Comparison of ENCODE assay signal across 1 cellular context in the genomic region with DNA sequence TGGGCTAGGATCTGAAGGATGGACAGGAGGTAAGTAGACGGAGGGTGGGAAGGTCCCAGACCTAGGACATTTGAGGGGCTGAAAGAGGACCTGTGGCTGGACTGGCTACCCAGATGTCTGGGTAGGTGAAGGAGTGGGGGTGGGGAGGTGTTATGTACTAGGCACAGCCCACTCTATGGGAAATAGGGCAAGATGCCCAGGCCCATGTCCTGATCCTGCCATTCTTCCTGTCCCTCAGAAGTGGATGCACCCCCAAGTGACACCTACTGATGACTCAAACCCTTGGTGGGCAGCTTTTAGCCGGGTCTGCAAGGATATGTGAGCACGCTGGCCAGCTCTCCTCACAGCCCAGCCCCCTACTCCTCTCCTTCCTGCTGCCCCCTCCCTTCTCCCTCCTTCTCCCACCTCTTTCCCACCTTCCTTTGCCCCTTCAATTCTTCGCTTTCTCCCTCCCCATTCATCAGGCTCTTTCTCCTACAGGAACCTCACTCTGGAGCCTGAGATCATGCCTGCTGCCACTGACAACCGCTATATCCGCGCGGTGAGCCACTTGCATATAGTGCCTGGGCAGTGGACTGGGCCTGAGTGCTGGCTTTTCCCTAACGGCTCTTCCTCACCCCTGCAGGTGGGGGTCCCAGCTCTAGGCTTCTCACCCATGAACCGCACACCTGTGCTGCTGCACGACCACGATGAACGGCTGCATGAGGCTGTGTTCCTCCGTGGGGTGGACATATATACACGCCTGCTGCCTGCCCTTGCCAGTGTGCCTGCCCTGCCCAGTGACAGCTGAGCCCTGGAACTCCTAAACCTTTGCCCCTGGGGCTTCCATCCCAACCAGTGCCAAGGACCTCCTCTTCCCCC.
TF ChIP-seq lines count a peak whose summit lies in the region.

No MANE protein-coding gene starts in this region.

TF ChIP-seq in GM23338, 12 proteins besides CTCF, POLR2A, EP300 and RAD21 (continued from another document):
- TF ChIP-seq EZH2 (IDR thresholded peaks at IDR 0.05; ENCODE audit: low read depth, unreplicated experiment) (no peak), CREB1 (CRISPR knock-in tag; IDR thresholded peaks at IDR 0.05; ENCODE audit: low read depth) (no peak), NANOG (IDR thresholded peaks at IDR 0.05; ENCODE audit: borderline replicate concordance) (no peak), JUNB (IDR thresholded peaks at IDR 0.05; ENCODE audit: unreplicated experiment) (no peak), EZH2phosphoT487 (IDR thresholded peaks at IDR 0.05; ENCODE audit: unreplicated experiment) (no peak)
- TF ChIP-seq, protein P1, sequence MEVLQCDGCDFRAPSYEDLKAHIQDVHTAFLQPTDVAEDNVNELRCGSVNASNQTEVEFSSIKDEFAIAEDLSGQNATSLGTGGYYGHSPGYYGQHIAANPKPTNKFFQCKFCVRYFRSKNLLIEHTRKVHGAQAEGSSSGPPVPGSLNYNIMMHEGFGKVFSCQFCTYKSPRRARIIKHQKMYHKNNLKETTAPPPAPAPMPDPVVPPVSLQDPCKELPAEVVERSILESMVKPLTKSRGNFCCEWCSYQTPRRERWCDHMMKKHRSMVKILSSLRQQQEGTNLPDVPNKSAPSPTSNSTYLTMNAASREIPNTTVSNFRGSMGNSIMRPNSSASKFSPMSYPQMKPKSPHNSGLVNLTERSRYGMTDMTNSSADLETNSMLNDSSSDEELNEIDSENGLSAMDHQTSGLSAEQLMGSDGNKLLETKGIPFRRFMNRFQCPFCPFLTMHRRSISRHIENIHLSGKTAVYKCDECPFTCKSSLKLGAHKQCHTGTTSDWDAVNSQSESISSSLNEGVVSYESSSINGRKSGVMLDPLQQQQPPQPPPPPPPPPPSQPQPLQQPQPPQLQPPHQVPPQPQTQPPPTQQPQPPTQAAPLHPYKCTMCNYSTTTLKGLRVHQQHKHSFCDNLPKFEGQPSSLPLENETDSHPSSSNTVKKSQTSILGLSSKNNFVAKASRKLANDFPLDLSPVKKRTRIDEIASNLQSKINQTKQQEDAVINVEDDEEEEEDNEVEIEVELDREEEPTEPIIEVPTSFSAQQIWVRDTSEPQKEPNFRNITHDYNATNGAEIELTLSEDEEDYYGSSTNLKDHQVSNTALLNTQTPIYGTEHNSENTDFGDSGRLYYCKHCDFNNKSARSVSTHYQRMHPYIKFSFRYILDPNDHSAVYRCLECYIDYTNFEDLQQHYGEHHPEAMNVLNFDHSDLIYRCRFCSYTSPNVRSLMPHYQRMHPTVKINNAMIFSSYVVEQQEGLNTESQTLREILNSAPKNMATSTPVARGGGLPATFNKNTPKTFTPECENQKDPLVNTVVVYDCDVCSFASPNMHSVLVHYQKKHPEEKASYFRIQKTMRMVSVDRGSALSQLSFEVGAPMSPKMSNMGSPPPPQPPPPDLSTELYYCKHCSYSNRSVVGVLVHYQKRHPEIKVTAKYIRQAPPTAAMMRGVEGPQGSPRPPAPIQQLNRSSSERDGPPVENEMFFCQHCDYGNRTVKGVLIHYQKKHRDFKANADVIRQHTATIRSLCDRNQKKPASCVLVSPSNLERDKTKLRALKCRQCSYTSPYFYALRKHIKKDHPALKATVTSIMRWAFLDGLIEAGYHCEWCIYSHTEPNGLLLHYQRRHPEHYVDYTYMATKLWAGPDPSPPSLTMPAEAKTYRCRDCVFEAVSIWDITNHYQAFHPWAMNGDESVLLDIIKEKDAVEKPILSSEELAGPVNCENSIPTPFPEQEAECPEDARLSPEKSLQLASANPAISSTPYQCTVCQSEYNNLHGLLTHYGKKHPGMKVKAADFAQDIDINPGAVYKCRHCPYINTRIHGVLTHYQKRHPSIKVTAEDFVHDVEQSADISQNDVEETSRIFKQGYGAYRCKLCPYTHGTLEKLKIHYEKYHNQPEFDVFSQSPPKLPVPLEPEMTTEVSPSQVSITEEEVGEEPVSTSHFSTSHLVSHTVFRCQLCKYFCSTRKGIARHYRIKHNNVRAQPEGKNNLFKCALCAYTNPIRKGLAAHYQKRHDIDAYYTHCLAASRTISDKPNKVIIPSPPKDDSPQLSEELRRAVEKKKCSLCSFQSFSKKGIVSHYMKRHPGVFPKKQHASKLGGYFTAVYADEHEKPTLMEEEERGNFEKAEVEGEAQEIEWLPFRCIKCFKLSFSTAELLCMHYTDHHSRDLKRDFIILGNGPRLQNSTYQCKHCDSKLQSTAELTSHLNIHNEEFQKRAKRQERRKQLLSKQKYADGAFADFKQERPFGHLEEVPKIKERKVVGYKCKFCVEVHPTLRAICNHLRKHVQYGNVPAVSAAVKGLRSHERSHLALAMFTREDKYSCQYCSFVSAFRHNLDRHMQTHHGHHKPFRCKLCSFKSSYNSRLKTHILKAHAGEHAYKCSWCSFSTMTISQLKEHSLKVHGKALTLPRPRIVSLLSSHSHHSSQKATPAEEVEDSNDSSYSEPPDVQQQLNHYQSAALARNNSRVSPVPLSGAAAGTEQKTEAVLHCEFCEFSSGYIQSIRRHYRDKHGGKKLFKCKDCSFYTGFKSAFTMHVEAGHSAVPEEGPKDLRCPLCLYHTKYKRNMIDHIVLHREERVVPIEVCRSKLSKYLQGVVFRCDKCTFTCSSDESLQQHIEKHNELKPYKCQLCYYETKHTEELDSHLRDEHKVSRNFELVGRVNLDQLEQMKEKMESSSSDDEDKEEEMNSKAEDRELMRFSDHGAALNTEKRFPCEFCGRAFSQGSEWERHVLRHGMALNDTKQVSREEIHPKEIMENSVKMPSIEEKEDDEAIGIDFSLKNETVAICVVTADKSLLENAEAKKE (CRISPR knock-in tag; IDR thresholded peaks at IDR 0.05) = no peak
- TF ChIP-seq, protein P2, sequence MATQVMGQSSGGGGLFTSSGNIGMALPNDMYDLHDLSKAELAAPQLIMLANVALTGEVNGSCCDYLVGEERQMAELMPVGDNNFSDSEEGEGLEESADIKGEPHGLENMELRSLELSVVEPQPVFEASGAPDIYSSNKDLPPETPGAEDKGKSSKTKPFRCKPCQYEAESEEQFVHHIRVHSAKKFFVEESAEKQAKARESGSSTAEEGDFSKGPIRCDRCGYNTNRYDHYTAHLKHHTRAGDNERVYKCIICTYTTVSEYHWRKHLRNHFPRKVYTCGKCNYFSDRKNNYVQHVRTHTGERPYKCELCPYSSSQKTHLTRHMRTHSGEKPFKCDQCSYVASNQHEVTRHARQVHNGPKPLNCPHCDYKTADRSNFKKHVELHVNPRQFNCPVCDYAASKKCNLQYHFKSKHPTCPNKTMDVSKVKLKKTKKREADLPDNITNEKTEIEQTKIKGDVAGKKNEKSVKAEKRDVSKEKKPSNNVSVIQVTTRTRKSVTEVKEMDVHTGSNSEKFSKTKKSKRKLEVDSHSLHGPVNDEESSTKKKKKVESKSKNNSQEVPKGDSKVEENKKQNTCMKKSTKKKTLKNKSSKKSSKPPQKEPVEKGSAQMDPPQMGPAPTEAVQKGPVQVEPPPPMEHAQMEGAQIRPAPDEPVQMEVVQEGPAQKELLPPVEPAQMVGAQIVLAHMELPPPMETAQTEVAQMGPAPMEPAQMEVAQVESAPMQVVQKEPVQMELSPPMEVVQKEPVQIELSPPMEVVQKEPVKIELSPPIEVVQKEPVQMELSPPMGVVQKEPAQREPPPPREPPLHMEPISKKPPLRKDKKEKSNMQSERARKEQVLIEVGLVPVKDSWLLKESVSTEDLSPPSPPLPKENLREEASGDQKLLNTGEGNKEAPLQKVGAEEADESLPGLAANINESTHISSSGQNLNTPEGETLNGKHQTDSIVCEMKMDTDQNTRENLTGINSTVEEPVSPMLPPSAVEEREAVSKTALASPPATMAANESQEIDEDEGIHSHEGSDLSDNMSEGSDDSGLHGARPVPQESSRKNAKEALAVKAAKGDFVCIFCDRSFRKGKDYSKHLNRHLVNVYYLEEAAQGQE (IDR thresholded peaks at IDR 0.05; ENCODE audit: unreplicated experiment) = no peak
